8 cellular contexts compared by ENCODE assay signal in the genomic region with DNA sequence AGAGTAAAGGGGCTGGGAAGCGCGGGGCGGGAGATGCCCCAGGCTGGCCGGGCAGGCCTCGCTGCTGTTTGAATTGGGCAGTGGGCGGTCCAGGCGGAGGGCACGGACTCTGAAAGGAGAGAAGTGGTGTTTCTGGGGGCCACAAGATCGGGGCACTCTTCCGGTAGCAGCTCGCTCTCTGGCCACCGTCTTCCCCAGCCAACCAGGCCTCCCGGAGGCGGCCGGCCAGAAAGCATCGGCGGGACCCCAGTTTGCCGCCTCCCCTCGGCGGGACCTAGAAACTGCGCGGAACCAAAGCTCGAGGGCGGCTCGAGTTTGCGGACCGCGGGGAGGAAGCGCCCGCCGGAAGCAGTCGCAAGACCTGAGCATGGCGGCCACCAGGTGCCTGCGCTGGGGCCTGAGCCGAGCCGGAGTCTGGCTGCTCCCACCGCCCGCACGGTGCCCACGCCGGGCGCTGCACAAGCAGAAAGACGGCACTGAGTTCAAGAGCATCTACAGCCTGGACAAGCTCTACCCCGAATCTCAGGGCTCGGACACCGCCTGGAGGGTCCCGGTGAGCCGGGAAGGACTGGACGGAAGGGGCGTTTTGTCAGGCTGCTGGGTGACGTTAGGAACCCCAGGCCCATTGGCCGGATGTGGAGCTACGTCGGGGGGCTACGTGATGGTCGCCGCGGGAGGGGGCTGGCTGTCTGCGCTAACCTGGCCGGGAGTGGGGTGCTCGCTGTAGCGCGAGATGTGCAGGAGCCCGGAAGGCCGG. TPM values are rescaled to one million over a fixed set of nuclear protein-coding genes. Genes with fewer than 3 reads are reported as not detected.
A peak's percentile ranks its signal among the peaks of the same experiment; 100 is the strongest.
DNase-seq lines count a peak whose midpoint lies in the region; TF ChIP-seq lines count a peak whose summit lies in the region.

A gene (plus strand): TSS at position 351 of the 757 bp plus-strand sequence. CDS start 17 bp downstream, at position 368.

- peaks cover 18% of the 10 kb centered on the region for H3K27me3 Mint-ChIP-seq in activated naive CD4-positive, alpha-beta T cell treated with anti-CD3 and anti-CD28 coated beads, Interleukin-2, amount 10 ng/mL, durations not matched to agents 7 days and 5 days

- H3K9me3 ChIP-seq in Loucy (ENCODE audit: insufficient read depth, low read depth, low read length) (no peaks in the 10 kb centered on the region), suprapubic skin (no peaks in the 10 kb centered on the region)

- H3K79me2 ChIP-seq in Loucy (ENCODE audit: insufficient read depth, low read length): peaks cover 20% of the 10 kb centered on the region; the same call in 1 of the 2 replicates

- H3K27me3 ChIP-seq in H7 (ENCODE audit: control insufficient read depth, insufficient read depth, low read length) (no peaks in the 10 kb centered on the region), Loucy (ENCODE audit: insufficient read depth, low read length, poor library complexity, severe bottlenecking) (no peaks in the 10 kb centered on the region), suprapubic skin (no peaks in the 10 kb centered on the region)

- no peaks in the 10 kb centered on the region for H4K20me1 ChIP-seq in Loucy (ENCODE audit: insufficient read depth, low read length, poor library complexity, severe bottlenecking)

- H3K27ac ChIP-seq in suprapubic skin: peak within 1 kb of the TSS; percentile 94

- TF ChIP-seq CTCF in Loucy (conservative IDR thresholded peaks at IDR 0.05; ENCODE audit: low read length) (peak; percentile 30; the same call in 1 of the 2 replicates), suprapubic skin (IDR thresholded peaks at IDR 0.05) (peak; percentile 10 to 55)

- H3K4me3 ChIP-seq in H7 (ENCODE audit: insufficient read depth, low read depth, low read length): peak within 1 kb of the TSS; percentile 96
- H3K4me3 ChIP-seq in Loucy (ENCODE audit: low read length, poor library complexity, severe bottlenecking): peak within 1 kb of the TSS; percentile 90
- H3K4me3 ChIP-seq in suprapubic skin: peak within 1 kb of the TSS; percentile 77

- under 1% methylated on average over 55 of the region's 65 CpGs for WGBS in suprapubic skin

- peaks cover 16% of the 10 kb centered on the region for H3K4me1 ChIP-seq in Loucy (ENCODE audit: insufficient read depth, low read length, poor library complexity, severe bottlenecking)
- H3K4me1 ChIP-seq in suprapubic skin: peaks cover 32% of the 10 kb centered on the region

- H3K9me2 ChIP-seq in Loucy (replicated peaks; ENCODE audit: low read depth, low read length): no peaks in the 10 kb centered on the region

- H3K4me2 ChIP-seq in Loucy (ENCODE audit: low read depth, low read length, poor library complexity, severe bottlenecking): peak within 1 kb of the TSS; percentile 90

- TF ChIP-seq POLR2A in suprapubic skin (IDR thresholded peaks at IDR 0.05): peak in 1 of 2 donors; percentile 28

- H3K4me1 Mint-ChIP-seq in activated naive CD4-positive, alpha-beta T cell treated with anti-CD3 and anti-CD28 coated beads, Interleukin-2, amount 10 ng/mL, durations not matched to agents 7 days and 5 days: peaks cover 29% of the 10 kb centered on the region

- peaks cover 14% of the 10 kb centered on the region for H3K36me3 Mint-ChIP-seq in activated naive CD4-positive, alpha-beta T cell treated with anti-CD3 and anti-CD28 coated beads, Interleukin-2, amount 10 ng/mL, durations not matched to agents 7 days and 5 days

- DNase-seq in GF-D8 (lab: John Stamatoyannopoulos, UW) (peak; percentile 56), H7 (peak; percentile 97), SK-N-DZ (ENCODE audit: low spot score) (peak; percentile 94), globus pallidus (ENCODE audit: low spot score) (peak; percentile 82), occipital lobe (lab: John Stamatoyannopoulos, UW) (peak; percentile 80), suprapubic skin (ENCODE audit: low spot score in 2 of 2) (peak; percentile 90 to 94)
- DNase-seq in activated naive CD4-positive, alpha-beta T cell treated with anti-CD3 and anti-CD28 coated beads, Interleukin-2, amount 10 ng/mL, durations not matched to agents 7 days and 5 days: peak; percentile 88

- peak within 1 kb of the TSS; percentile 95 for H3K4me3 Mint-ChIP-seq in activated naive CD4-positive, alpha-beta T cell treated with anti-CD3 and anti-CD28 coated beads, Interleukin-2, amount 10 ng/mL, durations not matched to agents 7 days and 5 days

- peak within 1 kb of the TSS; percentile 97 for H2AFZ ChIP-seq in Loucy (ENCODE audit: low read length)

- H3K9me3 Mint-ChIP-seq in activated naive CD4-positive, alpha-beta T cell treated with anti-CD3 and anti-CD28 coated beads, Interleukin-2, amount 10 ng/mL, durations not matched to agents 7 days and 5 days: no peaks in the 10 kb centered on the region

- H3K27ac Mint-ChIP-seq in activated naive CD4-positive, alpha-beta T cell treated with anti-CD3 and anti-CD28 coated beads, Interleukin-2, amount 10 ng/mL, durations not matched to agents 7 days and 5 days: peak within 1 kb of the TSS; percentile 92

- CTCF ChIA-PET in activated naive CD4-positive, alpha-beta T cell treated with anti-CD3 and anti-CD28 coated beads, Interleukin-2, amount 10 ng/mL, durations not matched to agents 7 days and 5 days (lab: Charles Lee): interaction anchor here (0.8 to 12.1 kb wide), 12 partner anchors 12 to 189 kb away, joined by 3 to 122 read pairs (median 6); a partner anchor contains a TSS

- H3K36me3 ChIP-seq in H7 (replicated peaks; ENCODE audit: control insufficient read depth, insufficient read depth, low read length) (no peaks in the 10 kb centered on the region; the same call in 1 of the 2 replicates), Loucy (ENCODE audit: insufficient read depth, low read length) (no peaks in the 10 kb centered on the region), suprapubic skin (peaks cover 11% of the 10 kb centered on the region)

- peaks cover 9% of the 10 kb centered on the region; the same call in 1 of the 2 replicates for H3F3A ChIP-seq in Loucy (ENCODE audit: low read depth)

- H3K9ac ChIP-seq in Loucy (ENCODE audit: low read depth, low read length, poor library complexity, severe bottlenecking): peak within 1 kb of the TSS; percentile 86

- no peak for TF ChIP-seq EP300 in suprapubic skin (IDR thresholded peaks at IDR 0.05)

RNA-seq across cellular contexts. Expression of the gene that starts here (rescaled TPM):
- total RNA-seq in H7 (2014; rRNA removed; shearing (Covaris generic)): 62.0 and 68.4 TPM in 2 replicates
- polyA plus RNA-seq in SK-N-DZ (2014; cell fraction: cytosol; rRNA removed): 82.0 and 130 TPM in 2 replicates
- polyA plus RNA-seq in SK-N-DZ (2014; cell fraction: nucleus; rRNA removed): 59.1 and 78.2 TPM in 2 replicates
- total RNA-seq in occipital lobe: 8.0 TPM
- 10 to 100 TPM; 20.2 to 68.2 (median 46.7) TPM for total RNA-seq in suprapubic skin

Comparison
In these comparisons a context has a peak if more than half of its experiments do, and no peak if none do; other contexts are left out.
1. Peak in every context shown above with its lines: DNase-seq, H3K4me3 ChIP-seq and H3K27ac ChIP-seq.